Comparison of ENCODE assay signal across 9 cellular contexts in the genomic region with DNA sequence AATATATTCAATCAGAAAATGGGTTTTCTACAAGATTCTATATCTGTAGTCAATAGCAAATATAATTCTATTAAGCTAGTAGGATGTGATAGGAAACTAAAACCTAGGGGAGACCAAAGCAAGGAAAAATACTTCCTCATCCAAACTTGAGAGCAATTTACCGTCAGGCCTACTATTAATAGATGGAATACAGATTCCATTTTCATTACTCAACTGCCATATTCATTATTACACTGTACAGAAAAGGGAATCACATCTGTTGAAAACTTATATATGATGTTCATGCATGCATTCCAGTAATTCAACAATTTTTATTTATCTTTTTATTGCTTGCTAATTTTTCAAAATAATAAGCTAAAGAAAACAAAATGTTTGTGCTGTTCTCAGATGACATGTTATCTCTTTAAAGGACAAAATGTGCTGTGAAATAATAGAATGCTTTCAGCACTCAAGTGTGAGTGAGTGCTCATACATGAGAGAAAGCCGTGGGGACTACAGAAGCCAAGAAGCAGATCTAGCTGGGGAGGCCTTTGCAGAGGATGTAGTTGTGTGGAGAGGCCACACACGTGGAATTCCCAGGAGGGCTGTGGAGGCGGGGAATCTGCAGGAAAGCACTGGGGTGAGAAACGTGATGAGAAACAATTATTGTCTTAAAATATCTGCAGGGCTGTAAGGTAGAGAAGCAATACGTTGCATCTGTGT.
DNase-seq lines count a peak whose midpoint lies in the region; TF ChIP-seq lines count a peak whose summit lies in the region.
"Had no signal": no experiment of that assay in that cellular context is flagged by ENCODE, and none has a peak within 500 bp of the region (broad histone marks: within the 10 kb centered on the region; RNA-seq: fewer than 3 reads in every experiment).

No MANE protein-coding gene starts in this region.

- POLR2A ChIA-PET in RWPE1 (lab: Yijun Ruan, JAX; ENCODE audit: low non-redundant PET), result no interaction called here

- no peak overlapping the region for H2AFZ ChIP-seq in Karpas-422 (ENCODE audit: low read length)

- H3K4me1 ChIP-seq in BLaER1 treated with 17β-estradiol and CSF1 and Interleukin-3, amounts not matched to agents 10 nM and 100 nM, result peaks cover 20 to 46% (median 25%) of the 10 kb centered on the region in 10 experiments
- H3K4me1 ChIP-seq in Karpas-422 (ENCODE audit: low read length), result no peaks in the 10 kb centered on the region

- H3K9me3 ChIP-seq in BLaER1 treated with 17β-estradiol and CSF1 and Interleukin-3, amounts not matched to agents 10 nM and 100 nM (replicated peaks in 1 of 11), result no peaks in the 10 kb centered on the region
- H3K9me3 ChIP-seq in Karpas-422 (ENCODE audit: low read length), result no peaks in the 10 kb centered on the region

- no peak overlapping the region for H3K4me3 ChIP-seq in BLaER1 treated with 17β-estradiol and CSF1 and Interleukin-3, amounts not matched to agents 10 nM and 100 nM
- H3K4me3 ChIP-seq in fibroblast of villous mesenchyme (ENCODE audit: low read depth, low read length), result no peak overlapping the region
- no peak overlapping the region for H3K4me3 ChIP-seq in Karpas-422 (ENCODE audit: low read length)

- H3K4me2 ChIP-seq in BLaER1 treated with 17β-estradiol and CSF1 and Interleukin-3, amounts not matched to agents 10 nM and 100 nM, result peak overlapping the region; percentile 32 to 64 (median 56)
- no peak overlapping the region for H3K4me2 ChIP-seq in Karpas-422 (ENCODE audit: low read depth, low read length, poor library complexity, severe bottlenecking)

- DNase-seq in RWPE1 (ENCODE audit: low spot score), result no peak
- peak; percentile 60 for DNase-seq in fibroblast of villous mesenchyme (ENCODE audit: low read depth)
- DNase-seq in retina, result peak; percentile 69
- DNase-seq in NOMO-1 treated with DMSO at 0.1 percent for 48 hours (lab: John Stamatoyannopoulos, UW; ENCODE audit: unreplicated experiment), result no peak
- no peak for DNase-seq in Karpas-422
- no peak for DNase-seq in UCSD-AML1 (lab: John Stamatoyannopoulos, UW; ENCODE audit: unreplicated experiment)
- no peak for DNase-seq in GM20000 (ENCODE audit: low spot score)
- DNase-seq: COR-L47 had no signal

- no peak for TF ChIP-seq CTCF in RWPE1 (conservative IDR thresholded peaks at IDR 0.05; ENCODE audit: low read depth)
- TF ChIP-seq CTCF in fibroblast of villous mesenchyme (IDR thresholded peaks at IDR 0.05; ENCODE audit: insufficient read depth, low read depth, low read length), result no peak
- no peak for TF ChIP-seq CTCF in GM20000 (IDR thresholded peaks at IDR 0.05; ENCODE audit: extremely low read depth, missing control alignments)

- no peak overlapping the region for H3K9ac ChIP-seq in BLaER1 treated with 17β-estradiol and CSF1 and Interleukin-3, amounts not matched to agents 10 nM and 100 nM
- no peak overlapping the region for H3K9ac ChIP-seq in Karpas-422 (ENCODE audit: low read length)

- H4K20me1 ChIP-seq in BLaER1 treated with 17β-estradiol and CSF1 and Interleukin-3, amounts not matched to agents 10 nM and 100 nM, result no peaks in the 10 kb centered on the region
- H4K20me1 ChIP-seq in Karpas-422 (ENCODE audit: insufficient read depth, low read depth, low read length), result no peaks in the 10 kb centered on the region

- H3K79me2 ChIP-seq in Karpas-422 (ENCODE audit: low read length), result no peaks in the 10 kb centered on the region

- no peaks in the 10 kb centered on the region for H3K9me2 ChIP-seq in Karpas-422 (replicated peaks; ENCODE audit: insufficient read depth, low read length)

- CTCF ChIA-PET in RWPE1 (lab: Yijun Ruan, JAX), result interaction anchor here (0.7 to 1.0 kb wide), 2 partner anchors 15 to 23 kb away, joined by 3 to 4 read pairs; no protein-coding TSS in a partner anchor

- H3K27ac ChIP-seq in BLaER1 treated with 17β-estradiol and CSF1 and Interleukin-3, amounts not matched to agents 10 nM and 100 nM, result no peak overlapping the region
- peak overlapping the region; percentile 84 for H3K27ac ChIP-seq in RWPE1
- H3K27ac ChIP-seq in Karpas-422 (ENCODE audit: low read length), result no peak overlapping the region

- H3K27me3 ChIP-seq in BLaER1 treated with 17β-estradiol and CSF1 and Interleukin-3, amounts not matched to agents 10 nM and 100 nM, result peaks cover 0 to 14% (median 0%) of the 10 kb centered on the region in 11 experiments; a peak in 5 of 22 replicates
- H3K27me3 ChIP-seq in Karpas-422 (ENCODE audit: low read length), result no peaks in the 10 kb centered on the region

- H3K36me3 ChIP-seq in BLaER1 treated with 17β-estradiol and CSF1 and Interleukin-3, amounts not matched to agents 10 nM and 100 nM, result no peaks in the 10 kb centered on the region
- no peaks in the 10 kb centered on the region for H3K36me3 ChIP-seq in Karpas-422 (ENCODE audit: insufficient read depth, low read length)

Comparison
In these comparisons a context has a peak if more than half of its experiments do, and no peak if none do; other contexts are left out.
1. DNase-seq: peak in fibroblast of villous mesenchyme (single experiment) and retina (single experiment); none in RWPE1 (single experiment), NOMO-1 treated with DMSO at 0.1 percent for 48 hours (single experiment), Karpas-422 (single experiment), UCSD-AML1 (single experiment) and GM20000 (single experiment).